In genomic region chr17:37702605-37703004, GRCh38 we compare ENCODE assay signal across 14 cellular contexts. TPM values are rescaled to one million over a fixed set of nuclear protein-coding genes. Genes with fewer than 3 reads are reported as not detected.
DNase-seq lines count a peak whose midpoint lies in the region; ATAC-seq and TF ChIP-seq lines count a peak whose summit lies in the region.
"Had no signal": no experiment of that assay in that cellular context is flagged by ENCODE, and none has a peak within 500 bp of the region (broad histone marks: within the 10 kb centered on the region; RNA-seq: fewer than 3 reads in every experiment).

No MANE protein-coding gene starts in this region.

- ATAC-seq in left lung (peak; percentile 72), GM19397 (IDR thresholded peaks at IDR 0.05; ENCODE audit: unreplicated experiment) (no peak)

- no peak overlapping the region for H3K9ac ChIP-seq in mammary epithelial cell (ENCODE audit: insufficient read depth, low read length)

- no peak overlapping the region for H3K4me2 ChIP-seq in mammary epithelial cell (ENCODE audit: insufficient read depth, low read depth, low read length)

- H3K4me1 ChIP-seq in mammary epithelial cell (ENCODE audit: insufficient read depth, low read length): peaks cover 32% of the 10 kb centered on the region
- H3K4me1 ChIP-seq in left lung: no peaks in the 10 kb centered on the region

- no peaks in the 10 kb centered on the region for H3K27me3 ChIP-seq in AG04450 (ENCODE audit: control insufficient read depth, insufficient read depth, low read length)
- H3K27me3 ChIP-seq in mammary epithelial cell (ENCODE audit: insufficient read depth, low read length): no peaks in the 10 kb centered on the region
- peaks cover 0 to 22% of the 10 kb centered on the region in 2 donors for H3K27me3 ChIP-seq in left lung

- intact Hi-C loops in mammary epithelial cell (cut with micrococcal nuclease) (loop anchor here (1.0 kb wide), 2 partner anchors 69 to 114 kb away; no protein-coding TSS in a partner anchor), left lung (cut with DNase I) (no loop called here)

- H3K36me3 ChIP-seq in mammary epithelial cell (ENCODE audit: insufficient read depth, low read length): no peaks in the 10 kb centered on the region
- H3K36me3 ChIP-seq in left lung: no peaks in the 10 kb centered on the region

- CTCF ChIA-PET in AG04450 (lab: Charles Lee) (interaction anchor here (0.8 kb wide), 1 partner anchor 9 kb away, joined by 3 read pairs; no protein-coding TSS in a partner anchor), mammary epithelial cell (lab: Charles Lee; ENCODE audit: low non-redundant PET) (interaction anchor here (0.7 kb wide), 3 partner anchors 75 to 329 kb away, joined by 3 to 4 read pairs (median 4); no protein-coding TSS in a partner anchor)

- peak; percentile 41 for DNase-seq in AG04450 (ENCODE audit: low read depth, low spot score)
- DNase-seq in HS-5 (ENCODE audit: low read depth): peak; percentile 67
- peak; percentile 86 for DNase-seq in mammary epithelial cell
- no peak for DNase-seq in left lung
- DNase-seq in iPS-NIHi7 (ENCODE audit: extremely low spot score): no peak
- no peak for DNase-seq in stimulated activated naive CD4-positive, alpha-beta T cell (lab: John Stamatoyannopoulos, UW)
- DNase-seq in NK-92 (lab: John Stamatoyannopoulos, UW; ENCODE audit: unreplicated experiment): no peak
- DNase-seq: activated naive CD4-positive, alpha-beta T cell treated with Interleukin-2 at 50 U/mL for 16 hours; effector CD8-positive, alpha-beta T cell; immature natural killer cell; NCI-H69 had no signal

- H3K9me3 ChIP-seq in AG04450 (ENCODE audit: control insufficient read depth, insufficient read depth, low read length) (no peaks in the 10 kb centered on the region; the same call in 1 of the 2 replicates), mammary epithelial cell (replicated peaks; ENCODE audit: insufficient read depth, low read length) (no peaks in the 10 kb centered on the region), left lung (no peaks in the 10 kb centered on the region)

- no peak overlapping the region for H3K4me3 ChIP-seq in AG04450 (ENCODE audit: low read depth, low read length)
- H3K4me3 ChIP-seq in mammary epithelial cell (replicated peaks in 1 of 3; ENCODE audit: insufficient read depth in 1 of 3, low read depth in 2 of 3, low read length in 3 of 3): no peak overlapping the region
- H3K4me3 ChIP-seq in left lung: no peak overlapping the region

- dilution Hi-C loops in mammary epithelial cell (cut with HindIII; ENCODE audit: low sequenced_read_pairs): no loop called here

- in situ Hi-C loops in mammary epithelial cell (cut with MboI; ENCODE audit: low sequenced_read_pairs in 2 of 2): no loop called here

- no peaks in the 10 kb centered on the region for H4K20me1 ChIP-seq in mammary epithelial cell (ENCODE audit: insufficient read depth, low read length)

- no peaks in the 10 kb centered on the region for H3K79me2 ChIP-seq in mammary epithelial cell (ENCODE audit: insufficient read depth, low read length)

- BruUV-seq in mammary epithelial cell (replicated peaks; lab: Mats Ljungman, UMichigan): no TSS peak

- POLR2A ChIA-PET in AG04450 (lab: Yijun Ruan, JAX): no interaction called here

- H3K27ac ChIP-seq in AG04450 (ENCODE audit: low read depth, low read length): no peak overlapping the region
- peak overlapping the region; percentile 28 for H3K27ac ChIP-seq in mammary epithelial cell (ENCODE audit: insufficient read depth, low read depth, low read length)
- peak overlapping the region in 1 of 2 donors; percentile 53 for H3K27ac ChIP-seq in left lung
- H3K27ac ChIP-seq: C4-2B had no signal

- TF ChIP-seq CTCF in AG04450 (IDR thresholded peaks at IDR 0.05; ENCODE audit: low read depth, low read length) (no peak), mammary epithelial cell (conservative IDR thresholded peaks at IDR 0.05 in 1 of 2, IDR thresholded peaks at IDR 0.05 in 1 of 2; ENCODE audit: extremely low read depth in 1 of 2, insufficient read depth in 1 of 2, low read depth in 1 of 2, low read length in 2 of 2) (peak in 1 of 2 donors; percentile 14), left lung (IDR thresholded peaks at IDR 0.05) (no peak)

- H2AFZ ChIP-seq in mammary epithelial cell (ENCODE audit: low read depth, low read length): no peak overlapping the region

RNA-seq across cellular contexts. Expression of gene HNF1B, which starts 42.3 kb away (rescaled TPM):
- polyA plus RNA-seq in AG04450 (2011; rRNA removed): not detected in 2 replicates
- not detected in 2 replicates for polyA minus RNA-seq in AG04450 (2011; rRNA and poly(A)+ RNA removed)
- total RNA-seq in mammary epithelial cell: not detected
- polyA plus RNA-seq in mammary epithelial cell: not detected
- not detected for polyA minus RNA-seq in mammary epithelial cell
- total RNA-seq in left lung: 10 to 100 TPM in 1 of 2 donors, 1 to 10 TPM in 1; 9.6 to 25.2 TPM
- polyA plus RNA-seq: immature natural killer cell, neural cell had no signal

RNA-seq across cellular contexts. Expression of gene DDX52, which starts 59.4 kb away (rescaled TPM):
- polyA plus RNA-seq in AG04450 (2011; rRNA removed) (24.2 and 31.8 TPM in 2 replicates), mammary epithelial cell (13.5 TPM)
- 16.0 and 27.8 TPM in 2 replicates for polyA minus RNA-seq in AG04450 (2011; rRNA and poly(A)+ RNA removed)
- total RNA-seq in mammary epithelial cell (10 to 100 TPM; 22.2 to 31.2 TPM), left lung (10 to 100 TPM; 23.7 to 24.3 TPM)
- polyA minus RNA-seq in mammary epithelial cell: 10.4 TPM

Comparison
In these comparisons a context has a peak if more than half of its experiments do, and no peak if none do; other contexts are left out.
1. DNase-seq: peak in AG04450 (single experiment), HS-5 (single experiment) and mammary epithelial cell (single experiment); none in left lung (0 of 2), iPS-NIHi7 (single experiment), stimulated activated naive CD4-positive, alpha-beta T cell (0 of 6) and NK-92 (single experiment).
2. RNA of gene HNF1B, which starts 42.3 kb away (total RNA-seq): 9.6 to 25.2 TPM in left lung; not detected in mammary epithelial cell; every median in the first group is over 10 times any median in the second.